Comparison of ENCODE assay signal across 28 cellular contexts in the genomic region with DNA sequence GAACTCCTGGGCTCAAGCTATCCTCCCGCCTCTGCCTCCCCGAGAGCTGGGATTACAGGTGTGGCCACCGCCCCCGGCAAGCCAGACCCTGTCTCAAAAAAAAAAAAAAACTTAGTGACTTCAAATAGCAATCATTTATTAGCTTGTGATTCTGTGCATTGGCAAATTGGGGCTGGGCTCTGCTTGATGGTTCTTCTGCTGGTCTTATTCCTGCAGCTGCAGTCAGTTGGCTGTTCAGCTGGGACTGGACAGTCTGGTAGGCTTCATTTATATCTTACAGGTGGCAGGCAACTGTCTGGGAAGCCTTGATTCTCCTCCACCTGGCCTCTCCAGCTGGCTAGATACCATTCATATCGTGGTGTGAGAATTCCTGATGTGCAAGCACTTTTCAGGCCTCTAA. TPM values are rescaled to one million over a fixed set of nuclear protein-coding genes. Genes with fewer than 3 reads are reported as not detected.
DNase-seq lines count a peak whose midpoint lies in the region; ATAC-seq, FAIRE-seq and TF ChIP-seq lines count a peak whose summit lies in the region.
"Had no signal": no experiment of that assay in that cellular context is flagged by ENCODE, and none has a peak within 500 bp of the region (broad histone marks: within the 10 kb centered on the region; RNA-seq: fewer than 3 reads in every experiment).

No MANE protein-coding gene starts in this region.

- no peak overlapping the region for H3K9ac ChIP-seq in HepG2 (ENCODE audit: insufficient read depth, low read depth, low read length)
- H3K9ac ChIP-seq: BLaER1 treated with 17β-estradiol and CSF1 and Interleukin-3, amounts not matched to agents 10 nM and 100 nM; GM23248 had no signal

- no peak for TF ChIP-seq CTCF in HepG2 (CRISPR knock-in tag; IDR thresholded peaks at IDR 0.05)
- TF ChIP-seq CTCF in right lobe of liver (IDR thresholded peaks at IDR 0.05): no peak
- TF ChIP-seq CTCF in HEK293 (tag by site-specific recombination; IDR thresholded peaks at IDR 0.05): no peak
- TF ChIP-seq CTCF in osteoblast (IDR thresholded peaks at IDR 0.05; ENCODE audit: extremely low read depth, low read depth, low read length): no peak

- H3K4me2 ChIP-seq in HepG2 (ENCODE audit: low read depth, low read length) (no peak overlapping the region), osteoblast (ENCODE audit: insufficient read depth, low read length) (no peak overlapping the region)
- H3K4me2 ChIP-seq: BLaER1 treated with 17β-estradiol and CSF1 and Interleukin-3, amounts not matched to agents 10 nM and 100 nM had no signal

- H3K79me2 ChIP-seq in HepG2 (ENCODE audit: insufficient read depth, low read length) (no peaks in the 10 kb centered on the region), osteoblast (ENCODE audit: insufficient read depth, low read length) (no peaks in the 10 kb centered on the region)

- in situ Hi-C loops in HepG2 (cut with HindIII; ENCODE audit: extremely low pct_ligation_motif_present, low pct_unique_long_range_greater_than_20kb): no loop called here

- DNase-seq in HepG2 (ENCODE audit: low spot score) (no peak), right lobe of liver (no peak), osteoblast (ENCODE audit: insufficient read length, low spot score, missing footprints) (peak; percentile 47), retina (no peak), DMS 273 (lab: John Stamatoyannopoulos, UW; ENCODE audit: unreplicated experiment) (no peak)
- DNase-seq: ACHN; AML-193; BE2C; CD4-positive, alpha-beta T cell; CD8-positive, alpha-beta memory T cell; DMS53; DMS79 treated with DMSO at 0.1 percent for 48 hours; GF-D8; GM23248; H9; HFFc6 had no signal

- intact Hi-C loops in HepG2 (cut with micrococcal nuclease; ENCODE audit: unreplicated experiment): no loop called here
- intact Hi-C loops in right lobe of liver (cut with DNase I): no loop called here

- TF ChIP-seq EP300 in HepG2 (IDR thresholded peaks at IDR 0.05; ENCODE audit: low read depth in 2 of 2, low read length in 2 of 2): no peak
- no peak for TF ChIP-seq EP300 in HepG2 (CRISPR knock-in tag; IDR thresholded peaks at IDR 0.05; ENCODE audit: borderline replicate concordance)

- no peak overlapping the region for H3K4me3 ChIP-seq in HepG2 (replicated peaks in 1 of 3; ENCODE audit: insufficient read depth in 1 of 3, low read depth in 2 of 3, low read length in 3 of 3)
- no peak overlapping the region for H3K4me3 ChIP-seq in right lobe of liver
- H3K4me3 ChIP-seq in HEK293 (ENCODE audit: low read depth, low read length): no peak overlapping the region
- no peak overlapping the region for H3K4me3 ChIP-seq in osteoblast (ENCODE audit: insufficient read depth, low read length)
- H3K4me3 ChIP-seq: GM23248 had no signal

- TF ChIP-seq POLR2A in HepG2 (IDR thresholded peaks at IDR 0.05; ENCODE audit: insufficient read depth in 1 of 2, low read depth in 2 of 2, low read length in 2 of 2) (no peak), right lobe of liver (IDR thresholded peaks at IDR 0.05) (no peak)

- H3K4me1 ChIP-seq in HepG2 (ENCODE audit: insufficient read depth, low read length): peaks cover 12% of the 10 kb centered on the region
- H3K4me1 ChIP-seq in right lobe of liver: no peaks in the 10 kb centered on the region
- no peaks in the 10 kb centered on the region for H3K4me1 ChIP-seq in HEK293 (ENCODE audit: control insufficient read depth, insufficient read depth, low read length)
- H3K4me1 ChIP-seq in osteoblast (ENCODE audit: insufficient read depth, low read length): no peaks in the 10 kb centered on the region
- H3K4me1 ChIP-seq: BE2C had no signal

- no TSS peak for BruUV-seq in HepG2 (replicated peaks; lab: Mats Ljungman, UMichigan)

- WGBS in HepG2 (ENCODE audit: low lambda C conversion rate): 89% methylated on average over 5 of the region's 5 CpGs
- WGBS in right lobe of liver (ENCODE audit: insufficient coverage, low coverage, low lambda C conversion rate, missing lambda C conversion rate): 83% methylated on average over 2 of the region's 5 CpGs

- H3K27ac ChIP-seq in HepG2 (ENCODE audit: extremely low read length, insufficient read depth, low read length): no peak overlapping the region
- H3K27ac ChIP-seq in right lobe of liver: no peak overlapping the region
- no peak overlapping the region for H3K27ac ChIP-seq in HEK293 (ENCODE audit: extremely low read depth, low read depth, low read length)
- no peak overlapping the region for H3K27ac ChIP-seq in osteoblast (ENCODE audit: low read depth, low read length)
- H3K27ac ChIP-seq: 22Rv1; BLaER1 treated with 17β-estradiol and CSF1 and Interleukin-3, amounts not matched to agents 10 nM and 100 nM; GM23248 had no signal

- H3K36me3 ChIP-seq in HepG2 (replicated peaks in 1 of 2; ENCODE audit: control insufficient read depth in 1 of 2, insufficient read depth in 2 of 2, low read length in 2 of 2): no peaks in the 10 kb centered on the region
- H3K36me3 ChIP-seq in right lobe of liver: no peaks in the 10 kb centered on the region
- peaks cover 0 to 11% of the 10 kb centered on the region in 2 experiments; a peak in 2 of 3 replicates for H3K36me3 ChIP-seq in HEK293 (ENCODE audit: control insufficient read depth in 2 of 2, insufficient read depth in 1 of 2, low read length in 2 of 2)
- H3K36me3 ChIP-seq in osteoblast (ENCODE audit: insufficient read depth, low read length): no peaks in the 10 kb centered on the region
- H3K36me3 ChIP-seq: BE2C had no signal

- POLR2A ChIA-PET in HepG2 (lab: Yijun Ruan, JAX): no interaction called here
- POLR2A ChIA-PET in HEK293 (lab: Yijun Ruan, JAX): interaction anchor here (0.5 to 1.6 kb wide), 4 partner anchors 8 to 129 kb away, joined by 3 to 9 read pairs (median 7); no protein-coding TSS in a partner anchor

- no peak for TF ChIP-seq RAD21 in HepG2 (CRISPR knock-in tag; IDR thresholded peaks at IDR 0.05)

- no peak for FAIRE-seq in HepG2 (lab: Jason Lieb, UNC)
- FAIRE-seq: A204.1, D721Med, GM12892, GM19239 had no signal

- H3K27me3 ChIP-seq in HepG2 (ENCODE audit: control insufficient read depth in 1 of 2, insufficient read depth in 2 of 2, low read length in 2 of 2) (no peaks in the 10 kb centered on the region), right lobe of liver (no peaks in the 10 kb centered on the region), osteoblast (ENCODE audit: insufficient read depth, low read length) (no peaks in the 10 kb centered on the region)
- H3K27me3 ChIP-seq: BE2C; BLaER1 treated with 17β-estradiol and CSF1 and Interleukin-3, amounts not matched to agents 10 nM and 100 nM had no signal

- H3K9me3 ChIP-seq in HepG2 (ENCODE audit: low read length) (peaks cover 5% of the 10 kb centered on the region; the same call in 1 of the 2 replicates), right lobe of liver (no peaks in the 10 kb centered on the region), HEK293 (ENCODE audit: control insufficient read depth, insufficient read depth, low read depth, low read length) (no peaks in the 10 kb centered on the region; the same call in 1 of the 2 replicates), osteoblast (ENCODE audit: low read depth, low read length) (peaks cover 4% of the 10 kb centered on the region)
- H3K9me3 ChIP-seq: BE2C had no signal

- H4K20me1 ChIP-seq in HepG2 (ENCODE audit: insufficient read depth, low read length) (no peaks in the 10 kb centered on the region), osteoblast (ENCODE audit: insufficient read depth, low read length) (no peaks in the 10 kb centered on the region)
- H4K20me1 ChIP-seq: BLaER1 treated with 17β-estradiol and CSF1 and Interleukin-3, amounts not matched to agents 10 nM and 100 nM had no signal

- CTCF ChIA-PET in HepG2 (lab: Yijun Ruan, JAX; ENCODE audit: low intra/inter-chr PET ratio, low total read pairs) (no interaction called here), HEK293 (lab: Yijun Ruan, JAX) (interaction anchor here (0.6 kb wide), 2 partner anchors 151 to 257 kb away, joined by 3 to 5 read pairs; no protein-coding TSS in a partner anchor)

- H2AFZ ChIP-seq in HepG2 (ENCODE audit: low read length): no peak overlapping the region
- no peak overlapping the region for H2AFZ ChIP-seq in osteoblast (ENCODE audit: low read length)
- H2AFZ ChIP-seq: GM23248 had no signal

- ATAC-seq in HepG2 (no peak), right lobe of liver (no peak)
- ATAC-seq: HCT116 had no signal

RNA-seq across cellular contexts. Expression of a gene that starts 7.4 kb away (rescaled TPM):
- total RNA-seq in HepG2 (2016; rRNA removed; fragmentation: Illumina TruSeq; extraction: Trizol): 0.13 and 0.29 TPM in 2 replicates
- total RNA-seq in HepG2 (2016; cell fraction: cytosol; rRNA removed; fragmentation: Illumina TruSeq; extraction: Trizol; ENCODE audit: low read depth): not detected in 2 replicates
- total RNA-seq in HepG2 (2016; cell fraction: insoluble cytoplasmic fraction; rRNA removed; fragmentation: Illumina TruSeq; extraction: Trizol): 0.30 TPM in 1 of 2 replicates, not detected in the other
- total RNA-seq in HepG2 (2016; cell fraction: membrane; rRNA removed; fragmentation: Illumina TruSeq; extraction: Trizol): not detected in 2 replicates
- total RNA-seq in HepG2 (2016; cell fraction: nucleus; rRNA removed; fragmentation: Illumina TruSeq; extraction: Trizol): not detected in 2 replicates
- 0.91 and 1.9 TPM in 2 replicates for polyA plus RNA-seq in HepG2 (2011; rRNA removed)
- polyA plus RNA-seq in HepG2 (2011; cell fraction: cytosol; rRNA removed): 1.8 and 2.5 TPM in 2 replicates
- 1.9 and 2.8 TPM in 2 replicates for polyA plus RNA-seq in HepG2 (2011; cell fraction: nucleus; rRNA removed)
- 1.0 and 3.6 TPM in 2 replicates for polyA plus RNA-seq in HepG2 (2012)
- polyA plus RNA-seq in HepG2 (2016; cell fraction: cytosol; fragmentation: Illumina TruSeq; extraction: Trizol; ENCODE audit: low read depth): not detected in 2 replicates
- not detected in 2 replicates for polyA plus RNA-seq in HepG2 (2016; cell fraction: insoluble cytoplasmic fraction; fragmentation: Illumina TruSeq; extraction: Trizol; ENCODE audit: low read depth)
- polyA plus RNA-seq in HepG2 (2016; cell fraction: membrane; fragmentation: Illumina TruSeq; extraction: Trizol; ENCODE audit: low read depth): not detected in 2 replicates
- polyA plus RNA-seq in HepG2 (2016; cell fraction: nucleus; fragmentation: Illumina TruSeq; extraction: Trizol; ENCODE audit: insufficient read depth, low read depth): not detected in 2 replicates
- polyA minus RNA-seq in HepG2 (2011; rRNA and poly(A)+ RNA removed; ENCODE audit: low replicate concordance): 0.37 and 0.50 TPM in 2 replicates
- polyA minus RNA-seq in HepG2 (2011; cell fraction: cytosol; rRNA and poly(A)+ RNA removed): not detected in 2 replicates
- 0.77 TPM in 1 of 2 replicates, not detected in the other for polyA minus RNA-seq in HepG2 (2011; cell fraction: nucleus; rRNA and poly(A)+ RNA removed)
- total RNA-seq in right lobe of liver: under 1 TPM in 1 of 6 experiments, not detected in 5; 0.29 TPM
- 0.29 and 0.36 TPM in 2 replicates for total RNA-seq in osteoblast
- total RNA-seq: Daoy, GM23248, HFFc6 had no signal
- polyA plus RNA-seq: GM23248 had no signal

RNA-seq across cellular contexts. Expression of a gene that starts 13.8 kb away (rescaled TPM):
- 167 and 176 TPM in 2 replicates for total RNA-seq in HepG2 (2016; rRNA removed; fragmentation: Illumina TruSeq; extraction: Trizol)
- 230 and 246 TPM in 2 replicates for total RNA-seq in HepG2 (2016; cell fraction: cytosol; rRNA removed; fragmentation: Illumina TruSeq; extraction: Trizol; ENCODE audit: low read depth)
- 165 and 193 TPM in 2 replicates for total RNA-seq in HepG2 (2016; cell fraction: insoluble cytoplasmic fraction; rRNA removed; fragmentation: Illumina TruSeq; extraction: Trizol)
- total RNA-seq in HepG2 (2016; cell fraction: membrane; rRNA removed; fragmentation: Illumina TruSeq; extraction: Trizol): 237 and 254 TPM in 2 replicates
- total RNA-seq in HepG2 (2016; cell fraction: nucleus; rRNA removed; fragmentation: Illumina TruSeq; extraction: Trizol): 96.5 and 102 TPM in 2 replicates
- 139 and 164 TPM in 2 replicates for polyA plus RNA-seq in HepG2 (2011; rRNA removed)
- 118 and 159 TPM in 2 replicates for polyA plus RNA-seq in HepG2 (2011; cell fraction: cytosol; rRNA removed)
- 330 and 345 TPM in 2 replicates for polyA plus RNA-seq in HepG2 (2011; cell fraction: nucleus; rRNA removed)
- 158 and 165 TPM in 2 replicates for polyA plus RNA-seq in HepG2 (2012)
- 324 and 380 TPM in 2 replicates for polyA plus RNA-seq in HepG2 (2016; cell fraction: cytosol; fragmentation: Illumina TruSeq; extraction: Trizol; ENCODE audit: low read depth)
- polyA plus RNA-seq in HepG2 (2016; cell fraction: insoluble cytoplasmic fraction; fragmentation: Illumina TruSeq; extraction: Trizol; ENCODE audit: low read depth): 326 and 339 TPM in 2 replicates
- polyA plus RNA-seq in HepG2 (2016; cell fraction: membrane; fragmentation: Illumina TruSeq; extraction: Trizol; ENCODE audit: low read depth): 331 and 356 TPM in 2 replicates
- 298 and 326 TPM in 2 replicates for polyA plus RNA-seq in HepG2 (2016; cell fraction: nucleus; fragmentation: Illumina TruSeq; extraction: Trizol; ENCODE audit: insufficient read depth, low read depth)
- polyA minus RNA-seq in HepG2 (2011; rRNA and poly(A)+ RNA removed; ENCODE audit: low replicate concordance): 81.2 and 143 TPM in 2 replicates
- polyA minus RNA-seq in HepG2 (2011; cell fraction: cytosol; rRNA and poly(A)+ RNA removed): 66.1 and 82.4 TPM in 2 replicates
- 85.3 and 90.1 TPM in 2 replicates for polyA minus RNA-seq in HepG2 (2011; cell fraction: nucleus; rRNA and poly(A)+ RNA removed)
- total RNA-seq in right lobe of liver: 10 to 100 TPM; 15.9 to 54.1 (median 30.8) TPM
- 78.4 and 78.9 TPM in 2 replicates for total RNA-seq in osteoblast

RNA-seq across cellular contexts. Expression of a gene that starts 24.2 kb away (rescaled TPM):
- total RNA-seq in HepG2 (2016; rRNA removed; fragmentation: Illumina TruSeq; extraction: Trizol) (3,909 and 8,800 TPM in 2 replicates), right lobe of liver (over 10,000 TPM in 3 of 6 experiments, 1,000 to 10,000 TPM in 3; 5,005 to 19,229 (median 10,447) TPM), osteoblast (3,966 and 4,197 TPM in 2 replicates)
- 89,971 and 90,879 TPM in 2 replicates for total RNA-seq in HepG2 (2016; cell fraction: cytosol; rRNA removed; fragmentation: Illumina TruSeq; extraction: Trizol; ENCODE audit: low read depth)
- 3,851 and 8,859 TPM in 2 replicates for total RNA-seq in HepG2 (2016; cell fraction: insoluble cytoplasmic fraction; rRNA removed; fragmentation: Illumina TruSeq; extraction: Trizol)
- total RNA-seq in HepG2 (2016; cell fraction: membrane; rRNA removed; fragmentation: Illumina TruSeq; extraction: Trizol): 51,578 and 56,338 TPM in 2 replicates
- total RNA-seq in HepG2 (2016; cell fraction: nucleus; rRNA removed; fragmentation: Illumina TruSeq; extraction: Trizol): 2,617 and 3,067 TPM in 2 replicates
- polyA plus RNA-seq in HepG2 (2011; rRNA removed): 2,513 and 2,721 TPM in 2 replicates
- 2,416 and 4,778 TPM in 2 replicates for polyA plus RNA-seq in HepG2 (2011; cell fraction: cytosol; rRNA removed)
- polyA plus RNA-seq in HepG2 (2011; cell fraction: nucleus; rRNA removed): 1,286 and 1,341 TPM in 2 replicates
- polyA plus RNA-seq in HepG2 (2012): 3,171 and 4,080 TPM in 2 replicates
- 183,517 and 194,436 TPM in 2 replicates for polyA plus RNA-seq in HepG2 (2016; cell fraction: cytosol; fragmentation: Illumina TruSeq; extraction: Trizol; ENCODE audit: low read depth)
- polyA plus RNA-seq in HepG2 (2016; cell fraction: insoluble cytoplasmic fraction; fragmentation: Illumina TruSeq; extraction: Trizol; ENCODE audit: low read depth): 7,307 and 7,404 TPM in 2 replicates
- polyA plus RNA-seq in HepG2 (2016; cell fraction: membrane; fragmentation: Illumina TruSeq; extraction: Trizol; ENCODE audit: low read depth): 88,210 and 91,472 TPM in 2 replicates
- polyA plus RNA-seq in HepG2 (2016; cell fraction: nucleus; fragmentation: Illumina TruSeq; extraction: Trizol; ENCODE audit: insufficient read depth, low read depth): 7,073 and 8,244 TPM in 2 replicates
- polyA minus RNA-seq in HepG2 (2011; rRNA and poly(A)+ RNA removed; ENCODE audit: low replicate concordance): 1,399 and 2,171 TPM in 2 replicates
- polyA minus RNA-seq in HepG2 (2011; cell fraction: cytosol; rRNA and poly(A)+ RNA removed): 634 and 932 TPM in 2 replicates
- polyA minus RNA-seq in HepG2 (2011; cell fraction: nucleus; rRNA and poly(A)+ RNA removed): 209 and 221 TPM in 2 replicates

RNA-seq across cellular contexts. Expression of a gene that starts 40.8 kb away (rescaled TPM):
- total RNA-seq in HepG2 (2016; rRNA removed; fragmentation: Illumina TruSeq; extraction: Trizol): 34.3 and 82.3 TPM in 2 replicates
- total RNA-seq in HepG2 (2016; cell fraction: cytosol; rRNA removed; fragmentation: Illumina TruSeq; extraction: Trizol; ENCODE audit: low read depth): 9.0 and 9.7 TPM in 2 replicates
- total RNA-seq in HepG2 (2016; cell fraction: insoluble cytoplasmic fraction; rRNA removed; fragmentation: Illumina TruSeq; extraction: Trizol): 28.8 and 87.6 TPM in 2 replicates
- 25.3 and 25.9 TPM in 2 replicates for total RNA-seq in HepG2 (2016; cell fraction: membrane; rRNA removed; fragmentation: Illumina TruSeq; extraction: Trizol)
- total RNA-seq in HepG2 (2016; cell fraction: nucleus; rRNA removed; fragmentation: Illumina TruSeq; extraction: Trizol): 82.3 and 93.1 TPM in 2 replicates
- polyA plus RNA-seq in HepG2 (2011; rRNA removed): 106 and 144 TPM in 2 replicates
- polyA plus RNA-seq in HepG2 (2011; cell fraction: cytosol; rRNA removed): 86.9 and 132 TPM in 2 replicates
- 169 and 200 TPM in 2 replicates for polyA plus RNA-seq in HepG2 (2011; cell fraction: nucleus; rRNA removed)
- polyA plus RNA-seq in HepG2 (2012): 83.2 and 101 TPM in 2 replicates
- 16.8 and 17.5 TPM in 2 replicates for polyA plus RNA-seq in HepG2 (2016; cell fraction: cytosol; fragmentation: Illumina TruSeq; extraction: Trizol; ENCODE audit: low read depth)
- polyA plus RNA-seq in HepG2 (2016; cell fraction: insoluble cytoplasmic fraction; fragmentation: Illumina TruSeq; extraction: Trizol; ENCODE audit: low read depth): 32.3 and 40.2 TPM in 2 replicates
- polyA plus RNA-seq in HepG2 (2016; cell fraction: membrane; fragmentation: Illumina TruSeq; extraction: Trizol; ENCODE audit: low read depth): 25.6 and 28.2 TPM in 2 replicates
- polyA plus RNA-seq in HepG2 (2016; cell fraction: nucleus; fragmentation: Illumina TruSeq; extraction: Trizol; ENCODE audit: insufficient read depth, low read depth): 164 and 172 TPM in 2 replicates
- 57.6 and 72.0 TPM in 2 replicates for polyA minus RNA-seq in HepG2 (2011; rRNA and poly(A)+ RNA removed; ENCODE audit: low replicate concordance)
- polyA minus RNA-seq in HepG2 (2011; cell fraction: cytosol; rRNA and poly(A)+ RNA removed): 40.4 and 44.8 TPM in 2 replicates
- polyA minus RNA-seq in HepG2 (2011; cell fraction: nucleus; rRNA and poly(A)+ RNA removed): 23.2 and 25.9 TPM in 2 replicates
- total RNA-seq in right lobe of liver: 100 to 1,000 TPM; 306 to 376 (median 349) TPM
- total RNA-seq in osteoblast: 242 and 300 TPM in 2 replicates

RNA-seq across cellular contexts. Expression of a gene that starts 42.4 kb away (rescaled TPM):
- total RNA-seq in HepG2 (2016; rRNA removed; fragmentation: Illumina TruSeq; extraction: Trizol) (not detected in 2 replicates), right lobe of liver (not detected), osteoblast (not detected in 2 replicates)
- not detected in 2 replicates for total RNA-seq in HepG2 (2016; cell fraction: cytosol; rRNA removed; fragmentation: Illumina TruSeq; extraction: Trizol; ENCODE audit: low read depth)
- total RNA-seq in HepG2 (2016; cell fraction: insoluble cytoplasmic fraction; rRNA removed; fragmentation: Illumina TruSeq; extraction: Trizol): not detected in 2 replicates
- total RNA-seq in HepG2 (2016; cell fraction: membrane; rRNA removed; fragmentation: Illumina TruSeq; extraction: Trizol): 0.12 TPM in 1 of 2 replicates, not detected in the other
- total RNA-seq in HepG2 (2016; cell fraction: nucleus; rRNA removed; fragmentation: Illumina TruSeq; extraction: Trizol): not detected in 2 replicates
- 0.04 and 0.08 TPM in 2 replicates for polyA plus RNA-seq in HepG2 (2011; rRNA removed)
- 0.04 and 0.11 TPM in 2 replicates for polyA plus RNA-seq in HepG2 (2011; cell fraction: cytosol; rRNA removed)
- 0.23 and 0.24 TPM in 2 replicates for polyA plus RNA-seq in HepG2 (2011; cell fraction: nucleus; rRNA removed)
- polyA plus RNA-seq in HepG2 (2012): 0.19 TPM in 1 of 2 replicates, not detected in the other
- polyA plus RNA-seq in HepG2 (2016; cell fraction: cytosol; fragmentation: Illumina TruSeq; extraction: Trizol; ENCODE audit: low read depth): not detected in 2 replicates
- polyA plus RNA-seq in HepG2 (2016; cell fraction: insoluble cytoplasmic fraction; fragmentation: Illumina TruSeq; extraction: Trizol; ENCODE audit: low read depth): not detected in 2 replicates
- polyA plus RNA-seq in HepG2 (2016; cell fraction: membrane; fragmentation: Illumina TruSeq; extraction: Trizol; ENCODE audit: low read depth): not detected in 2 replicates
- polyA plus RNA-seq in HepG2 (2016; cell fraction: nucleus; fragmentation: Illumina TruSeq; extraction: Trizol; ENCODE audit: insufficient read depth, low read depth): not detected in 2 replicates
- polyA minus RNA-seq in HepG2 (2011; rRNA and poly(A)+ RNA removed; ENCODE audit: low replicate concordance): 0.24 TPM in 1 of 2 replicates, not detected in the other
- polyA minus RNA-seq in HepG2 (2011; cell fraction: cytosol; rRNA and poly(A)+ RNA removed): not detected in 2 replicates
- polyA minus RNA-seq in HepG2 (2011; cell fraction: nucleus; rRNA and poly(A)+ RNA removed): not detected in 2 replicates
- total RNA-seq: CD4-positive, alpha-beta T cell; CD8-positive, alpha-beta memory T cell; Daoy; G401; GM23248; H4 had no signal
- polyA plus RNA-seq: CD14-positive monocyte; CD8-positive, alpha-beta memory T cell; GM23248 had no signal
